ENCODE assay signal across 25 cellular contexts in the genomic region with DNA sequence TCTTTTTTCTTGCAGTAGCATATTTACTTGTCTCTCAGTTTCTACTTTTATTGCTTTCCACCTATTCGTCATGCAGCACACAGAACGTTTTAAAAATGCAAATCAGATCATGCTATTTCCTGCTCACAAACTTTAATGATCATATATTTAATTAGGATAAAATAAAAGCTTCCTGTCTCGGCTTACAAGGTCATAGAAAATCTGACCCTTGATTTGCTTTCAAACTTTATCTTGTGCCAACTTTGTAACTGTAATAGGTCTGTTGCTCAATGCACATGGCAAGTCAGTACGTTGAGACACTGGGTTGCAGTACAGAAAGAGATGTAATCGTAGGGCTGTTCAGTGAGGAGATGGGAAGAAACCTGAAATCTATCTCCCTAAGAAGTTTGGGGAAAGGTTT.
DNase-seq lines count a peak whose midpoint lies in the region; ATAC-seq, FAIRE-seq and TF ChIP-seq lines count a peak whose summit lies in the region.
"Had no signal": no experiment of that assay in that cellular context is flagged by ENCODE, and none has a peak within 500 bp of the region (broad histone marks: within the 10 kb centered on the region; RNA-seq: fewer than 3 reads in every experiment).

No MANE protein-coding gene starts in this region.

- H3K36me3 Mint-ChIP-seq in chondrocyte (ENCODE audit: low read depth): peaks cover 14% of the 10 kb centered on the region
- H3K36me3 Mint-ChIP-seq: CD4-positive, CD25-positive, alpha-beta regulatory T cell; IgD-negative memory B cell had no signal

- H3K27ac ChIP-seq in A673 (ENCODE audit: low read depth, low read length, poor library complexity, severe bottlenecking) (peak overlapping the region; percentile 37), endothelial cell of umbilical vein (ENCODE audit: insufficient read depth, low read depth, low read length) (no peak overlapping the region), keratinocyte (ENCODE audit: control insufficient read depth, insufficient read depth, low read length) (no peak overlapping the region), prostate gland (no peak overlapping the region), smooth muscle cell (ENCODE audit: low read depth) (no peak overlapping the region)
- H3K27ac ChIP-seq: BLaER1, KMS-11, SJCRH30 had no signal

- H3K9me3 ChIP-seq in A673 (ENCODE audit: low read depth, low read length, poor library complexity, severe bottlenecking): peaks cover 16% of the 10 kb centered on the region
- no peaks in the 10 kb centered on the region for H3K9me3 ChIP-seq in endothelial cell of umbilical vein (replicated peaks; ENCODE audit: control insufficient read depth, insufficient read depth, low read length)
- no peaks in the 10 kb centered on the region for H3K9me3 ChIP-seq in keratinocyte (ENCODE audit: control insufficient read depth, low read depth, low read length)
- H3K9me3 ChIP-seq in prostate gland: no peaks in the 10 kb centered on the region
- no peaks in the 10 kb centered on the region for H3K9me3 ChIP-seq in smooth muscle cell (replicated peaks; ENCODE audit: low read depth)
- H3K9me3 ChIP-seq: BLaER1, HAP-1, SJCRH30 had no signal

- POLR2A ChIA-PET in A673 (lab: Charles Lee; ENCODE audit: low non-redundant PET) (no interaction called here), endothelial cell of umbilical vein (lab: Charles Lee) (no interaction called here)

- H3K27me3 Mint-ChIP-seq in chondrocyte (ENCODE audit: low read depth): no peaks in the 10 kb centered on the region
- H3K27me3 Mint-ChIP-seq: CD4-positive, CD25-positive, alpha-beta regulatory T cell; IgD-negative memory B cell had no signal

- dilution Hi-C loops in endothelial cell of umbilical vein (cut with MboI; ENCODE audit: extremely low pct_ligation_motif_present, low sequenced_read_pairs): no loop called here
- dilution Hi-C loops in keratinocyte (cut with MboI; ENCODE audit: extremely low pct_ligation_motif_present, low sequenced_read_pairs): no loop called here

- no peak overlapping the region for H3K4me3 Mint-ChIP-seq in chondrocyte (ENCODE audit: unreplicated experiment)
- H3K4me3 Mint-ChIP-seq: CD4-positive, CD25-positive, alpha-beta regulatory T cell; HFFc6; IgD-negative memory B cell had no signal

- intact Hi-C loops in A673 (cut with micrococcal nuclease; ENCODE audit: unreplicated experiment) (loop anchor here (2.0 kb wide), 1 partner anchor 14 kb away; no protein-coding TSS in a partner anchor), endothelial cell of umbilical vein (cut with micrococcal nuclease) (no loop called here), prostate gland (cut with DNase I) (no loop called here)

- H3K79me2 ChIP-seq in endothelial cell of umbilical vein (ENCODE audit: control insufficient read depth, insufficient read depth, low read length) (no peaks in the 10 kb centered on the region), keratinocyte (ENCODE audit: control insufficient read depth, insufficient read depth, low read length) (no peaks in the 10 kb centered on the region), smooth muscle cell (ENCODE audit: low read depth) (no peaks in the 10 kb centered on the region)

- no peak for TF ChIP-seq CTCF in A673 (conservative IDR thresholded peaks at IDR 0.05; ENCODE audit: low read depth, low read length)
- no peak for TF ChIP-seq CTCF in endothelial cell of umbilical vein (IDR thresholded peaks at IDR 0.05; ENCODE audit: extremely low read depth in 1 of 2, insufficient read depth in 1 of 2, low read depth in 1 of 2, low read length in 2 of 2)
- TF ChIP-seq CTCF in keratinocyte (optimal IDR thresholded peaks at IDR 0.05 in 1 of 3, IDR thresholded peaks at IDR 0.05 in 1 of 3, conservative IDR thresholded peaks at IDR 0.05 in 1 of 3; ENCODE audit: extremely low read depth in 1 of 3, insufficient read depth in 2 of 3, low read length in 3 of 3): no peak
- TF ChIP-seq CTCF in chondrocyte (IDR thresholded peaks at IDR 0.05): no peak
- no peak for TF ChIP-seq CTCF in prostate gland (IDR thresholded peaks at IDR 0.05)
- TF ChIP-seq CTCF in smooth muscle cell (IDR thresholded peaks at IDR 0.05; ENCODE audit: borderline replicate concordance, insufficient read depth, poor library complexity, severe bottlenecking): no peak

- H2AFZ ChIP-seq in endothelial cell of umbilical vein (ENCODE audit: low read depth, low read length): peak overlapping the region; percentile 13
- peak overlapping the region; percentile 84 for H2AFZ ChIP-seq in keratinocyte (ENCODE audit: control insufficient read depth, low read length)
- no peak overlapping the region for H2AFZ ChIP-seq in smooth muscle cell (ENCODE audit: low read depth)

- no peak for TF ChIP-seq POLR2A in endothelial cell of umbilical vein (IDR thresholded peaks at IDR 0.05; ENCODE audit: low read depth, low read length)
- no peak for TF ChIP-seq POLR2A in prostate gland (IDR thresholded peaks at IDR 0.05)

- no peak overlapping the region for H3K9ac ChIP-seq in endothelial cell of umbilical vein (replicated peaks; ENCODE audit: extremely low read depth, insufficient read depth, low read length)
- H3K9ac ChIP-seq in keratinocyte (ENCODE audit: control insufficient read depth, extremely low read depth, insufficient read depth, low read length): no peak overlapping the region
- no peak overlapping the region for H3K9ac ChIP-seq in smooth muscle cell (ENCODE audit: low read depth)
- H3K9ac ChIP-seq: BLaER1, KMS-11 had no signal

- DNase-seq in A673 (ENCODE audit: low spot score): peak; percentile 97
- peak; percentile 34 for DNase-seq in M059J (ENCODE audit: low read depth)
- no peak for DNase-seq in endothelial cell of umbilical vein (ENCODE audit: low read depth, low spot score)
- DNase-seq in keratinocyte (ENCODE audit: low read depth, low spot score): no peak
- DNase-seq in chondrocyte (ENCODE audit: low spot score): no peak
- no peak for DNase-seq in prostate gland (ENCODE audit: low spot score)
- DNase-seq in smooth muscle cell (lab: John Stamatoyannopoulos, UW; ENCODE audit: unreplicated experiment): no peak
- DNase-seq: 8988T; CD4-positive, CD25-positive, alpha-beta regulatory T cell; HFFc6; NCI-H1105; NCI-H1436 treated with DMSO at 0.1 percent for 48 hours; NCI-H187 treated with DMSO at 0.1 percent for 48 hours; NCI-H2107; NCI-H774; PC-3; SJCRH30 had no signal

- peaks cover 47% of the 10 kb centered on the region for H3K4me1 Mint-ChIP-seq in chondrocyte (ENCODE audit: low read depth)
- H3K4me1 Mint-ChIP-seq: CD4-positive, CD25-positive, alpha-beta regulatory T cell; IgD-negative memory B cell had no signal

- H3K9me3 Mint-ChIP-seq in chondrocyte (ENCODE audit: low read depth): peaks cover 20% of the 10 kb centered on the region
- H3K9me3 Mint-ChIP-seq: HFFc6 had no signal

- H3K27ac Mint-ChIP-seq in chondrocyte (ENCODE audit: unreplicated experiment): no peak overlapping the region
- H3K27ac Mint-ChIP-seq: CD4-positive, CD25-positive, alpha-beta regulatory T cell; HFFc6; IgD-negative memory B cell had no signal

- no peak overlapping the region for H3K4me2 ChIP-seq in endothelial cell of umbilical vein (ENCODE audit: insufficient read depth, low read length)
- H3K4me2 ChIP-seq in keratinocyte (ENCODE audit: control insufficient read depth, extremely low read depth, insufficient read depth, low read depth, low read length): no peak overlapping the region
- H3K4me2 ChIP-seq in smooth muscle cell: no peak overlapping the region
- H3K4me2 ChIP-seq: BLaER1, KMS-11 had no signal

- no peaks in the 10 kb centered on the region for H3F3A ChIP-seq in smooth muscle cell (ENCODE audit: low read depth)

- no TSS peak for BruUV-seq in A673 (replicated peaks; lab: Mats Ljungman, UMichigan)
- no TSS peak for BruUV-seq in endothelial cell of umbilical vein (replicated peaks; lab: Mats Ljungman, UMichigan)

- H3K27me3 ChIP-seq in A673 (replicated peaks; ENCODE audit: insufficient read depth, low read depth, low read length, poor library complexity): no peaks in the 10 kb centered on the region
- H3K27me3 ChIP-seq in endothelial cell of umbilical vein (ENCODE audit: control insufficient read depth in 2 of 2, insufficient read depth in 2 of 2, low read length in 2 of 2): no peaks in the 10 kb centered on the region
- H3K27me3 ChIP-seq in keratinocyte (ENCODE audit: control insufficient read depth, extremely low read depth, insufficient read depth, low read length): no peaks in the 10 kb centered on the region
- H3K27me3 ChIP-seq in prostate gland (replicated peaks; ENCODE audit: insufficient read depth): no peaks in the 10 kb centered on the region
- H3K27me3 ChIP-seq in smooth muscle cell (ENCODE audit: low read depth): no peaks in the 10 kb centered on the region
- H3K27me3 ChIP-seq: BLaER1, SJCRH30 had no signal

- H3K4me3 ChIP-seq in A673 (ENCODE audit: low read depth, low read length, poor library complexity, severe bottlenecking) (no peak overlapping the region), endothelial cell of umbilical vein (replicated peaks in 1 of 3; ENCODE audit: insufficient read depth in 1 of 3, low read depth in 1 of 3, low read length in 3 of 3) (no peak overlapping the region), keratinocyte (ENCODE audit: control insufficient read depth in 2 of 3, extremely low read depth in 1 of 3, insufficient read depth in 2 of 3, low read depth in 1 of 3, low read length in 3 of 3) (no peak overlapping the region), prostate gland (no peak overlapping the region), smooth muscle cell (no peak overlapping the region)
- H3K4me3 ChIP-seq: BLaER1, HAP-1, SJCRH30 had no signal

- CTCF ChIA-PET in A673 (lab: Charles Lee) (no interaction called here), endothelial cell of umbilical vein (lab: Charles Lee) (no interaction called here)

- H3K9me1 ChIP-seq in endothelial cell of umbilical vein (replicated peaks; ENCODE audit: control insufficient read depth, extremely low read depth, insufficient read depth, low read length) (no peaks in the 10 kb centered on the region), keratinocyte (ENCODE audit: control insufficient read depth, extremely low read depth, insufficient read depth, low read length) (no peaks in the 10 kb centered on the region)

- no peaks in the 10 kb centered on the region for H4K20me1 ChIP-seq in endothelial cell of umbilical vein (replicated peaks; ENCODE audit: control insufficient read depth, extremely low read depth, insufficient read depth, low read length)
- H4K20me1 ChIP-seq in keratinocyte (ENCODE audit: control insufficient read depth, extremely low read depth, insufficient read depth, low read length): no peaks in the 10 kb centered on the region
- H4K20me1 ChIP-seq in smooth muscle cell (ENCODE audit: low read depth): no peaks in the 10 kb centered on the region
- H4K20me1 ChIP-seq: BLaER1 had no signal

- H3K36me3 ChIP-seq in A673 (ENCODE audit: insufficient read depth, low read length, poor library complexity, severe bottlenecking) (no peaks in the 10 kb centered on the region), endothelial cell of umbilical vein (ENCODE audit: control insufficient read depth in 2 of 2, extremely low read depth in 1 of 2, insufficient read depth in 2 of 2, low read length in 2 of 2) (no peaks in the 10 kb centered on the region), keratinocyte (ENCODE audit: control insufficient read depth in 2 of 2, extremely low read depth in 1 of 2, insufficient read depth in 2 of 2, low read length in 2 of 2) (no peaks in the 10 kb centered on the region), prostate gland (no peaks in the 10 kb centered on the region), smooth muscle cell (ENCODE audit: low read depth) (no peaks in the 10 kb centered on the region)
- H3K36me3 ChIP-seq: BLaER1, HAP-1, SJCRH30 had no signal

- ATAC-seq in HG03139 (IDR thresholded peaks at IDR 0.05; ENCODE audit: unreplicated experiment): no peak
- ATAC-seq: PC-3, Right ventricle myocardium inferior, SK-N-SH treated with all-trans-retinoic acid at 6 μM for 48 hours had no signal

- H3K4me1 ChIP-seq in A673 (ENCODE audit: insufficient read depth, low read length, poor library complexity, severe bottlenecking) (peaks cover 14% of the 10 kb centered on the region), endothelial cell of umbilical vein (ENCODE audit: control insufficient read depth, extremely low read depth, insufficient read depth, low read length) (no peaks in the 10 kb centered on the region), keratinocyte (ENCODE audit: control insufficient read depth, extremely low read depth, insufficient read depth, low read length) (no peaks in the 10 kb centered on the region), prostate gland (replicated peaks) (no peaks in the 10 kb centered on the region), smooth muscle cell (ENCODE audit: low read depth) (peaks cover 4% of the 10 kb centered on the region)
- H3K4me1 ChIP-seq: BLaER1, HAP-1, SJCRH30 had no signal

- 55% methylated on average over 5 of the region's 5 CpGs for WGBS in prostate gland
- WGBS in smooth muscle cell (ENCODE audit: low lambda C conversion rate): 88% methylated on average over 5 of the region's 5 CpGs

- no peak for FAIRE-seq in endothelial cell of umbilical vein (lab: Jason Lieb, UNC)
- FAIRE-seq in keratinocyte (lab: Jason Lieb, UNC): no peak
- FAIRE-seq: D721Med had no signal

Comparison
In these comparisons a context has a peak if more than half of its experiments do, and no peak if none do; other contexts are left out.
1. DNase-seq: peak in A673 (single experiment) and M059J (single experiment); none in endothelial cell of umbilical vein (single experiment), keratinocyte (single experiment), chondrocyte (single experiment), prostate gland (single experiment) and smooth muscle cell (single experiment).